In the genomic region with DNA sequence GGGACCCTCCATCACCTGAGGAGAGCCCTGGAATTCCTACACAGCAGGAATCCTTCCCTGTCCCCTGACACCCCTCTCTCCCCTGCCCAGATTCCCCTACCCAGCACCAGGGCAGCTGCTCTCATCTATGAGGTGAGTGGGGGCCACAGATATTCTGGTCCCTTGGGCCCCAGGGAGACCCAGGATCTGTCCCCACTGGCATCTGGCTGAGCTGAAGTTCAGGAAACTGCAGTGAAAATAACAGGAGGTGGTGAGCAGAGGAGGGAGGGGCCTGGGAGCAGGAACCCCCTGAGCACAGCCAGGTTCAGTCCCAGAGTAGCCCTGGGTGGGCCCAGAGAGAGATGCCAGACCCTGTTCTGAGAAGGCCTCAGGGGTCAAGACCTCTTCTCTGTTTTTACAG, we compare ENCODE assay signal across 24 cellular contexts. TPM values are rescaled to one million over a fixed set of nuclear protein-coding genes. Genes with fewer than 3 reads are reported as not detected.
A peak's percentile ranks its signal among the peaks of the same experiment; 100 is the strongest.
DNase-seq lines count a peak whose midpoint lies in the region; ATAC-seq and TF ChIP-seq lines count a peak whose summit lies in the region.
"Had no signal": no experiment of that assay in that cellular context is flagged by ENCODE, and none has a peak within 500 bp of the region (broad histone marks: within the 10 kb centered on the region; RNA-seq: fewer than 3 reads in every experiment).

No MANE protein-coding gene starts in this region.

- H3K79me2 ChIP-seq in smooth muscle cell (ENCODE audit: low read depth), result no peaks in the 10 kb centered on the region

- DNase-seq in activated CD8-positive, alpha-beta memory T cell treated with anti-CD3 and anti-CD28 coated beads, Interleukin-2, amount 10 ng/mL, durations not matched to agents 7 days and 5 days, result peak; percentile 12
- DNase-seq in activated CD8-positive, alpha-beta memory T cell treated with anti-CD3 and anti-CD28 coated beads, Interleukin-2, amount 50 U/mL, for 4 hours, result no peak
- DNase-seq in osteocyte (ENCODE audit: extremely low spot score, unreplicated experiment) (peak; percentile 64), SK-N-DZ (ENCODE audit: low spot score) (no peak), smooth muscle cell (lab: John Stamatoyannopoulos, UW; ENCODE audit: unreplicated experiment) (no peak)
- DNase-seq: ACHN; AML-193; BE2C; Calu3; CD4-positive, alpha-beta T cell; COR-L47; DMS53; DMS79 treated with DMSO at 0.1 percent for 48 hours; GF-D8; HFFc6 had no signal

- no peak overlapping the region for H3K4me2 ChIP-seq in smooth muscle cell
- H3K4me2 ChIP-seq: A549; BLaER1 treated with 17β-estradiol and CSF1 and Interleukin-3, amounts not matched to agents 10 nM and 100 nM; GM23338 had no signal

- H2AFZ ChIP-seq in smooth muscle cell (ENCODE audit: low read depth), result no peak overlapping the region
- H2AFZ ChIP-seq: GM23338 had no signal

- H3K4me1 Mint-ChIP-seq in activated CD8-positive, alpha-beta memory T cell treated with anti-CD3 and anti-CD28 coated beads, Interleukin-2, amount 10 ng/mL, durations not matched to agents 7 days and 5 days, result no peaks in the 10 kb centered on the region
- H3K4me1 Mint-ChIP-seq in osteocyte (ENCODE audit: unreplicated experiment), result no peaks in the 10 kb centered on the region
- H3K4me1 Mint-ChIP-seq: GM23338 had no signal

- no peak overlapping the region for H3K9ac ChIP-seq in smooth muscle cell (ENCODE audit: low read depth)
- H3K9ac ChIP-seq: BLaER1 treated with 17β-estradiol and CSF1 and Interleukin-3, amounts not matched to agents 10 nM and 100 nM had no signal

- H3K27me3 Mint-ChIP-seq in activated CD8-positive, alpha-beta memory T cell treated with anti-CD3 and anti-CD28 coated beads, Interleukin-2, amount 10 ng/mL, durations not matched to agents 7 days and 5 days, result peaks cover 4% of the 10 kb centered on the region
- no peaks in the 10 kb centered on the region for H3K27me3 Mint-ChIP-seq in osteocyte (ENCODE audit: unreplicated experiment)
- H3K27me3 Mint-ChIP-seq: CD4-positive, alpha-beta T cell had no signal

- H3K4me3 Mint-ChIP-seq in activated CD8-positive, alpha-beta memory T cell treated with anti-CD3 and anti-CD28 coated beads, Interleukin-2, amount 10 ng/mL, durations not matched to agents 7 days and 5 days, result no peak overlapping the region
- H3K4me3 Mint-ChIP-seq in osteocyte (ENCODE audit: unreplicated experiment), result no peak overlapping the region
- H3K4me3 Mint-ChIP-seq: CD14-positive monocyte; CD4-positive, alpha-beta T cell; GM23338; HFFc6 had no signal

- no peak overlapping the region for H3K27ac ChIP-seq in smooth muscle cell (ENCODE audit: low read depth)
- H3K27ac ChIP-seq: 22Rv1; A549; BLaER1 treated with 17β-estradiol and CSF1 and Interleukin-3, amounts not matched to agents 10 nM and 100 nM had no signal

- peaks cover 9% of the 10 kb centered on the region for H3K9me3 Mint-ChIP-seq in activated CD8-positive, alpha-beta memory T cell treated with anti-CD3 and anti-CD28 coated beads, Interleukin-2, amount 10 ng/mL, durations not matched to agents 7 days and 5 days (ENCODE audit: low read depth)
- peaks cover 22% of the 10 kb centered on the region for H3K9me3 Mint-ChIP-seq in osteocyte (ENCODE audit: unreplicated experiment)

- no peak for TF ChIP-seq CTCF in osteocyte (IDR thresholded peaks at IDR 0.05)
- no peak for TF ChIP-seq CTCF in smooth muscle cell (IDR thresholded peaks at IDR 0.05; ENCODE audit: borderline replicate concordance, insufficient read depth, poor library complexity, severe bottlenecking)

- H3K27ac Mint-ChIP-seq in activated CD8-positive, alpha-beta memory T cell treated with anti-CD3 and anti-CD28 coated beads, Interleukin-2, amount 10 ng/mL, durations not matched to agents 7 days and 5 days, result no peak overlapping the region
- no peak overlapping the region for H3K27ac Mint-ChIP-seq in osteocyte (ENCODE audit: unreplicated experiment)
- H3K27ac Mint-ChIP-seq: CD4-positive, alpha-beta T cell; GM23338; HFFc6 had no signal

- no peak for ATAC-seq in activated CD8-positive, alpha-beta memory T cell treated with anti-CD3 and anti-CD28 coated beads, Interleukin-2, amount 10 ng/mL, durations not matched to agents 7 days and 5 days
- ATAC-seq in esophagus mucosa, result peak; percentile 14
- ATAC-seq: A549, GM23338 had no signal

- H3K4me3 ChIP-seq in smooth muscle cell, result no peak overlapping the region
- H3K4me3 ChIP-seq: A549; BLaER1 treated with 17β-estradiol and CSF1 and Interleukin-3, amounts not matched to agents 10 nM and 100 nM; GM23338; HAP-1 had no signal

- no peaks in the 10 kb centered on the region for H3K4me1 ChIP-seq in smooth muscle cell (ENCODE audit: low read depth)
- H3K4me1 ChIP-seq: A549, BE2C, HAP-1 had no signal

- H3K36me3 ChIP-seq in smooth muscle cell (ENCODE audit: low read depth), result no peaks in the 10 kb centered on the region
- H3K36me3 ChIP-seq: BE2C, HAP-1 had no signal

- no peaks in the 10 kb centered on the region for H4K20me1 ChIP-seq in smooth muscle cell (ENCODE audit: low read depth)

- H3K36me3 Mint-ChIP-seq in activated CD8-positive, alpha-beta memory T cell treated with anti-CD3 and anti-CD28 coated beads, Interleukin-2, amount 10 ng/mL, durations not matched to agents 7 days and 5 days, result peaks cover 28% of the 10 kb centered on the region
- no peaks in the 10 kb centered on the region for H3K36me3 Mint-ChIP-seq in osteocyte (ENCODE audit: unreplicated experiment)

- no peaks in the 10 kb centered on the region for H3F3A ChIP-seq in smooth muscle cell (ENCODE audit: low read depth)

- no peaks in the 10 kb centered on the region for H3K9me3 ChIP-seq in smooth muscle cell (replicated peaks; ENCODE audit: low read depth)
- H3K9me3 ChIP-seq: BE2C, HAP-1 had no signal

- CTCF ChIA-PET in activated CD8-positive, alpha-beta memory T cell treated with anti-CD3 and anti-CD28 coated beads, Interleukin-2, amount 10 ng/mL, durations not matched to agents 7 days and 5 days (lab: Charles Lee), result interaction anchor here (0.9 to 1.4 kb wide), 3 partner anchors 11 to 137 kb away, joined by 3 to 6 read pairs (median 3); no protein-coding TSS in a partner anchor

- H3K27me3 ChIP-seq in smooth muscle cell (ENCODE audit: low read depth), result no peaks in the 10 kb centered on the region
- H3K27me3 ChIP-seq: BE2C; BLaER1 treated with 17β-estradiol and CSF1 and Interleukin-3, amounts not matched to agents 10 nM and 100 nM had no signal

RNA-seq across cellular contexts. Expression of gene CEACAM21, which starts 10.1 kb away (rescaled TPM):
- 10 to 100 TPM; 54.6 to 57.1 TPM for total RNA-seq in activated CD8-positive, alpha-beta memory T cell treated with anti-CD3 and anti-CD28 coated beads, Interleukin-2, amount 10 ng/mL, durations not matched to agents 7 days and 5 days
- total RNA-seq in esophagus mucosa (2.0 TPM), osteocyte (not detected in 2 replicates), smooth muscle cell (not detected in 2 replicates)
- not detected in 2 replicates for polyA plus RNA-seq in SK-N-DZ (2014; cell fraction: cytosol; rRNA removed)
- polyA plus RNA-seq in SK-N-DZ (2014; cell fraction: nucleus; rRNA removed), result not detected in 2 replicates
- not detected in 2 replicates for polyA plus RNA-seq in smooth muscle cell
- total RNA-seq: Calu3, Daoy, GM23338, HFFc6 had no signal
- polyA plus RNA-seq: A549, GM23338 had no signal

RNA-seq across cellular contexts. Expression of gene CEACAM4, which starts 40.8 kb away (rescaled TPM):
- not detected for total RNA-seq in activated CD8-positive, alpha-beta memory T cell treated with anti-CD3 and anti-CD28 coated beads, Interleukin-2, amount 10 ng/mL, durations not matched to agents 7 days and 5 days
- total RNA-seq in esophagus mucosa (0.24 TPM), osteocyte (not detected in 2 replicates), smooth muscle cell (not detected in 2 replicates)
- not detected in 2 replicates for polyA plus RNA-seq in SK-N-DZ (2014; cell fraction: cytosol; rRNA removed)
- not detected in 2 replicates for polyA plus RNA-seq in SK-N-DZ (2014; cell fraction: nucleus; rRNA removed)
- not detected in 2 replicates for polyA plus RNA-seq in smooth muscle cell
- total RNA-seq: Calu3, Daoy, G401, GM23338, HFFc6 had no signal
- polyA plus RNA-seq: A549, GM23338 had no signal

Comparison
In these comparisons a context has a peak if more than half of its experiments do, and no peak if none do; other contexts are left out.
1. DNase-seq: peak in activated CD8-positive, alpha-beta memory T cell treated with anti-CD3 and anti-CD28 coated beads, Interleukin-2, amount 10 ng/mL, durations not matched to agents 7 days and 5 days (single experiment) and osteocyte (single experiment); none in activated CD8-positive, alpha-beta memory T cell treated with anti-CD3 and anti-CD28 coated beads, Interleukin-2, amount 50 U/mL, for 4 hours (single experiment), SK-N-DZ (single experiment) and smooth muscle cell (single experiment).
2. RNA of gene CEACAM21, which starts 10.1 kb away (total RNA-seq): 54.6 to 57.1 TPM in activated CD8-positive, alpha-beta memory T cell treated with anti-CD3 and anti-CD28 coated beads, Interleukin-2, amount 10 ng/mL, durations not matched to agents 7 days and 5 days; 2.0 TPM in esophagus mucosa (single experiment), not detected in osteocyte and not detected in smooth muscle cell; every median in the first group is over 10 times any median in the second.